In genomic region chr4:37975321-37975822, GRCh38 we compare ENCODE assay signal across 6 cellular contexts. TPM values are rescaled to one million over a fixed set of nuclear protein-coding genes. Genes with fewer than 3 reads are reported as not detected.
"Had no signal": no experiment of that assay in that cellular context is flagged by ENCODE, and none has a peak within 500 bp of the region (broad histone marks: within the 10 kb centered on the region; RNA-seq: fewer than 3 reads in every experiment).

No MANE protein-coding gene starts in this region.

RNA-seq across cellular contexts. Expression of gene PTTG2, which starts 15.2 kb away (rescaled TPM):
- total RNA-seq: activated CD4-positive, alpha-beta memory T cell treated with anti-CD3 and anti-CD28 coated beads for 36 hours; activated T-cell treated with anti-CD3 and anti-CD28 coated beads, Interleukin-2, amount 50 U/mL, for 4 hours; cardiac muscle cell; LHCN-M2; MCF 10A had no signal
- polyA plus RNA-seq: adipose tissue, cardiac muscle cell had no signal
